ENCODE assay signal across 1 cellular context in genomic region chr21:39362733-39363132, GRCh38.
TF ChIP-seq lines count a peak whose summit lies in the region.

No MANE protein-coding gene starts in this region.

TF ChIP-seq in K562, 482 proteins besides CTCF, POLR2A, EP300 and RAD21:
- TF ChIP-seq PKNOX1 (IDR thresholded peaks at IDR 0.05) (peak; percentile 63; the same call in 1 of the 2 replicates), SUPT5H (IDR thresholded peaks at IDR 0.05) (no peak), MEIS2 (IDR thresholded peaks at IDR 0.05; ENCODE audit: partially characterized antibody) (peak; percentile 71), ZFP91 (CRISPR knock-in tag; IDR thresholded peaks at IDR 0.05) (0 out of 2 replicates have a peak, but pooled peaks have one; percentile 38)
